In genomic region chr15:98524838-98525540, GRCh38 we compare ENCODE assay signal across 17 cellular contexts.
"Had no signal": no experiment of that assay in that cellular context is flagged by ENCODE, and none has a peak within 500 bp of the region (broad histone marks: within the 10 kb centered on the region; RNA-seq: fewer than 3 reads in every experiment).

No MANE protein-coding gene starts in this region.

- H3K9me3 ChIP-seq: adrenal gland, body of pancreas, lower lobe of right lung, mucosa of descending colon, upper lobe of right lung had no signal

- ATAC-seq: activated T-helper 17 cell treated with anti-CD3 and anti-CD28 coated beads, Interleukin-2, amount 50 U/mL, for 72 hours; body of pancreas; mucosa of descending colon; naive thymus-derived CD8-positive, alpha-beta T cell; stimulated activated effector memory CD8-positive, alpha-beta T cell treated with anti-CD3 and anti-CD28 coated beads, Interleukin-12 subunit alpha, Interleukin-12 subunit beta, amount 100 ng/mL, for 72 hours; upper lobe of right lung had no signal

- H3K27ac Mint-ChIP-seq: activated CD4-positive, alpha-beta T cell treated with anti-CD3 and anti-CD28 coated beads, Interleukin-2, amount 10 ng/mL, durations not matched to agents 7 days and 5 days; activated T-helper 17 cell treated with anti-CD3 and anti-CD28 coated beads, Interleukin-2, amount 50 U/mL, for 72 hours; endodermal cell; stimulated activated effector memory CD8-positive, alpha-beta T cell treated with anti-CD3 and anti-CD28 coated beads, Interleukin-12 subunit alpha, Interleukin-12 subunit beta, amount 100 ng/mL, for 72 hours had no signal

- H3K27me3 ChIP-seq: body of pancreas had no signal

- H3K27ac ChIP-seq: adrenal gland, body of pancreas, lower lobe of right lung, upper lobe of right lung had no signal

- H3K4me1 ChIP-seq: adrenal gland, lower lobe of right lung, upper lobe of right lung had no signal

- H3K36me3 Mint-ChIP-seq: naive thymus-derived CD8-positive, alpha-beta T cell; stimulated activated effector memory CD8-positive, alpha-beta T cell treated with anti-CD3 and anti-CD28 coated beads, Interleukin-12 subunit alpha, Interleukin-12 subunit beta, amount 100 ng/mL, for 72 hours had no signal

- H3K4me1 Mint-ChIP-seq: activated CD4-positive, alpha-beta T cell treated with anti-CD3 and anti-CD28 coated beads, Interleukin-2, amount 10 ng/mL, durations not matched to agents 7 days and 5 days; activated T-helper 17 cell treated with anti-CD3 and anti-CD28 coated beads, Interleukin-2, amount 50 U/mL, for 72 hours; central memory CD8-positive, alpha-beta T cell; naive thymus-derived CD8-positive, alpha-beta T cell; stimulated activated effector memory CD8-positive, alpha-beta T cell treated with anti-CD3 and anti-CD28 coated beads, Interleukin-12 subunit alpha, Interleukin-12 subunit beta, amount 100 ng/mL, for 72 hours had no signal

- H3K4me3 Mint-ChIP-seq: activated CD4-positive, alpha-beta T cell treated with anti-CD3 and anti-CD28 coated beads, Interleukin-2, amount 10 ng/mL, durations not matched to agents 7 days and 5 days; activated T-helper 17 cell treated with anti-CD3 and anti-CD28 coated beads, Interleukin-2, amount 50 U/mL, for 72 hours; central memory CD8-positive, alpha-beta T cell; endodermal cell; naive thymus-derived CD8-positive, alpha-beta T cell; stimulated activated effector memory CD8-positive, alpha-beta T cell treated with anti-CD3 and anti-CD28 coated beads, Interleukin-12 subunit alpha, Interleukin-12 subunit beta, amount 100 ng/mL, for 72 hours had no signal

- H3K4me3 ChIP-seq: adrenal gland, body of pancreas, lower lobe of right lung, mucosa of descending colon, smooth muscle cell, upper lobe of right lung had no signal

- DNase-seq: activated CD4-positive, alpha-beta T cell treated with anti-CD3 and anti-CD28 coated beads, Interleukin-2, amount 10 ng/mL, durations not matched to agents 7 days and 5 days; activated CD4-positive, CD25-positive, alpha-beta regulatory T cell; activated naive CD4-positive, alpha-beta T cell treated with anti-CD3 and anti-CD28 coated beads, Interleukin-2, amount 50 U/mL, for 16 hours; activated T-cell treated with anti-CD3 and anti-CD28 coated beads for 4 hours; adrenal gland; body of pancreas; endodermal cell; erythroblast; lower lobe of right lung; mucosa of descending colon; naive thymus-derived CD8-positive, alpha-beta T cell; T-helper 2 cell; upper lobe of right lung had no signal

- H3K9me3 Mint-ChIP-seq: activated CD4-positive, alpha-beta T cell treated with anti-CD3 and anti-CD28 coated beads, Interleukin-2, amount 10 ng/mL, durations not matched to agents 7 days and 5 days; activated T-helper 17 cell treated with anti-CD3 and anti-CD28 coated beads, Interleukin-2, amount 50 U/mL, for 72 hours; central memory CD8-positive, alpha-beta T cell; endodermal cell; naive thymus-derived CD8-positive, alpha-beta T cell; stimulated activated effector memory CD8-positive, alpha-beta T cell treated with anti-CD3 and anti-CD28 coated beads, Interleukin-12 subunit alpha, Interleukin-12 subunit beta, amount 100 ng/mL, for 72 hours had no signal

- H3K36me3 ChIP-seq: adrenal gland, lower lobe of right lung, upper lobe of right lung had no signal
